In the genomic region with DNA sequence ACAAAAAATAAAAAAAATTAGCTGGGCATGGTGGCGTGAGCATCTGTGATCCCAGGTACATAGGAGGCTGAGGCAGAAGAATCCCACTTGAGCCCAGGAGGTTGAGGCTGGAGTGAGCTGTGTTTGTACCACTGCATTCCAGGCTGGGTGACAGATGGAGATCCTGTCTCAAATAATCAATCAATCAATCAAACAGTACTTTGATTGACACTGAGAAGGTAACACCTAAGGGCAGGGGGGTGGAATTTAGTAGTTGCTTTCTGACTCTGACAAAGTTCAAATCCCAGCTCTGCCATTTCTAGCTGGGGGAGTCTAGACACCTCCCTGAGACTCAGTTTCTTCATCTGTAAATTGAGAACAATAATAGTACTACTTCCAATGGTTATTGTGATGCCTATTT, we compare ENCODE assay signal across 20 cellular contexts. TPM values are rescaled to one million over a fixed set of nuclear protein-coding genes. Genes with fewer than 3 reads are reported as not detected.
A peak's percentile ranks its signal among the peaks of the same experiment; 100 is the strongest.
DNase-seq lines count a peak whose midpoint lies in the region; ATAC-seq, FAIRE-seq and TF ChIP-seq lines count a peak whose summit lies in the region.
"Had no signal": no experiment of that assay in that cellular context is flagged by ENCODE, and none has a peak within 500 bp of the region (broad histone marks: within the 10 kb centered on the region; RNA-seq: fewer than 3 reads in every experiment).

No MANE protein-coding gene starts in this region.

- BruUV-seq in GM12878 (replicated peaks; lab: Mats Ljungman, UMichigan): no TSS peak

- H2BK5ac ChIP-seq in trophoblast cell (ENCODE audit: low read depth, low read length, poor library complexity): no peak overlapping the region

- FAIRE-seq in GM12892 (lab: Jason Lieb, UNC): peak; percentile 40
- no peak for FAIRE-seq in GM12878 (lab: Jason Lieb, UNC)
- FAIRE-seq: H54, HTR-8/SVneo had no signal

- H3K4me3 ChIP-seq in GM12878 (no peak overlapping the region), trophoblast cell (ENCODE audit: low read depth, low read length) (no peak overlapping the region), SJCRH30 (no peak overlapping the region)
- H3K4me3 ChIP-seq: BLaER1, GM23338 had no signal

- CTCF ChIA-PET in HEK293T (lab: Yijun Ruan, JAX) (no interaction called here), GM12878 (lab: Yijun Ruan, JAX) (interaction anchor here (1.4 to 7.2 kb wide), 2 partner anchors 12 to 110 kb away, joined by 7 to 64 read pairs; a partner anchor contains a TSS)

- no peak overlapping the region for H2AK5ac ChIP-seq in trophoblast cell (ENCODE audit: low read length)

- TF ChIP-seq POLR2A in GM12892 (IDR thresholded peaks at IDR 0.05; ENCODE audit: low read depth, low read length) (no peak), GM12878 (IDR thresholded peaks at IDR 0.05; ENCODE audit: low read depth, low read length) (no peak)

- peaks cover 2% of the 10 kb centered on the region for H3K79me1 ChIP-seq in trophoblast cell (ENCODE audit: low read length)

- TF ChIP-seq EP300 in GM12878 (IDR thresholded peaks at IDR 0.05; ENCODE audit: borderline replicate concordance in 1 of 2, control insufficient read depth in 1 of 2, low read depth in 2 of 2, low read length in 2 of 2): no peak

- RAD21 ChIA-PET in GM12878 (lab: Charles Lee; ENCODE audit: unreplicated experiment): no interaction called here

- no peak for TF ChIP-seq RAD21 in GM12878 (IDR thresholded peaks at IDR 0.05; ENCODE audit: insufficient read depth, low read depth, low read length)

- POLR2A ChIA-PET in HEK293T (lab: Yijun Ruan, JAX) (interaction anchor here (1.4 kb wide), 1 partner anchor 68 kb away, joined by 4 read pairs; no protein-coding TSS in a partner anchor), GM12878 (lab: Charles Lee) (interaction anchor here (0.6 to 2.7 kb wide), 2 partner anchors 11 to 100 kb away, joined by 4 to 23 read pairs; a partner anchor contains a TSS)

- no peak for TF ChIP-seq CTCF in GM12878 (IDR thresholded peaks at IDR 0.05 in 2 of 3, conservative IDR thresholded peaks at IDR 0.05 in 1 of 3; ENCODE audit: control insufficient read depth in 2 of 3, extremely low read depth in 1 of 3, insufficient read depth in 1 of 3, low read depth in 3 of 3, low read length in 3 of 3)

- H3K27me3 ChIP-seq in GM12878 (replicated peaks in 1 of 2; ENCODE audit: control insufficient read depth in 2 of 2, insufficient read depth in 2 of 2, low read length in 1 of 2) (no peaks in the 10 kb centered on the region), trophoblast cell (ENCODE audit: insufficient read depth, low read length) (no peaks in the 10 kb centered on the region), SJCRH30 (no peaks in the 10 kb centered on the region)
- H3K27me3 ChIP-seq: BLaER1 had no signal

- H4K20me1 ChIP-seq in GM12878 (ENCODE audit: control insufficient read depth, insufficient read depth): no peaks in the 10 kb centered on the region

- WGBS in GM12878 (ENCODE audit: insufficient coverage, insufficient replicate concordance, low lambda C conversion rate, missing lambda C conversion rate): 100% methylated on average over 1 of the region's 1 CpG
- WGBS in trophoblast cell (ENCODE audit: extremely low coverage, insufficient coverage, insufficient read length): no CpG with 5 or more reads among the region's 1 CpG

- no peak for DNase-seq in GM12892 (ENCODE audit: insufficient read length)
- DNase-seq in HEK293T (ENCODE audit: extremely low spot score): no peak
- no peak for DNase-seq in GM12878 (ENCODE audit: low read depth, low spot score)
- DNase-seq in trophoblast cell: no peak
- DNase-seq in stimulated activated CD4-positive, alpha-beta T cell treated with anti-CD3 and anti-CD28 coated beads, Interleukin-15, amount 100 ng/mL, for 24 hours: no peak
- no peak for DNase-seq in SJCRH30
- no peak for DNase-seq in amygdala (lab: John Stamatoyannopoulos, UW)
- DNase-seq: 8988T; CD4-positive, alpha-beta memory T cell; DMS153; DMS79; GDM1; HCEC 1CT; IMR-90; KBM-7 had no signal

- H3K9ac ChIP-seq in GM12878 (ENCODE audit: control insufficient read depth, insufficient read depth, low read length) (no peak overlapping the region), trophoblast cell (ENCODE audit: low read length) (no peak overlapping the region)
- H3K9ac ChIP-seq: BLaER1 had no signal

- no peak overlapping the region for H4K91ac ChIP-seq in trophoblast cell (ENCODE audit: low read depth, low read length)

- no peak overlapping the region for H3K27ac ChIP-seq in GM12878 (ENCODE audit: control insufficient read depth, insufficient read depth)
- no peak overlapping the region for H3K27ac ChIP-seq in trophoblast cell (ENCODE audit: low read depth, low read length)
- H3K27ac ChIP-seq in SJCRH30: no peak overlapping the region
- H3K27ac ChIP-seq: BLaER1 had no signal

- H2AFZ ChIP-seq in GM12878 (ENCODE audit: control insufficient read depth, low read depth, low read length): no peak overlapping the region
- H2AFZ ChIP-seq in trophoblast cell (ENCODE audit: insufficient read depth, low read length, poor library complexity): no peak overlapping the region
- H2AFZ ChIP-seq: GM23338 had no signal

- intact Hi-C loops in GM12878 (cut with micrococcal nuclease; ENCODE audit: unreplicated experiment): no loop called here

- H4K12ac ChIP-seq in trophoblast cell (ENCODE audit: low read depth, low read length): no peak overlapping the region

- ATAC-seq in GM12878: no peak
- ATAC-seq: GM23338 had no signal

- no peak overlapping the region for H3K14ac ChIP-seq in trophoblast cell (ENCODE audit: low read length)

- H3K18ac ChIP-seq in trophoblast cell (ENCODE audit: low read length): no peak overlapping the region

- SMC1A ChIA-PET in GM12878 (lab: Charles Lee; ENCODE audit: uncharacterized antibody, unreplicated experiment): interaction anchor here (1.0 to 2.6 kb wide), 3 partner anchors 9 to 71 kb away, joined by 3 to 17 read pairs (median 6); no protein-coding TSS in a partner anchor

- in situ Hi-C loops in GM12878 (cut with MboI): no loop called here

- H3K9me3 ChIP-seq in GM12878 (replicated peaks; ENCODE audit: control insufficient read depth, insufficient read depth, low read length) (no peaks in the 10 kb centered on the region), trophoblast cell (ENCODE audit: insufficient read depth, low read depth, low read length) (no peaks in the 10 kb centered on the region), SJCRH30 (replicated peaks) (no peaks in the 10 kb centered on the region)
- H3K9me3 ChIP-seq: BLaER1 had no signal

- H4K8ac ChIP-seq in trophoblast cell (ENCODE audit: low read depth, low read length): no peak overlapping the region

- H3K79me2 ChIP-seq in GM12878 (ENCODE audit: control insufficient read depth, insufficient read depth, low read length): peaks cover 9% of the 10 kb centered on the region
- H3K79me2 ChIP-seq in trophoblast cell (ENCODE audit: control insufficient read depth, insufficient read depth, low read length, poor library complexity): peaks cover 2% of the 10 kb centered on the region

- H3K4me1 ChIP-seq in GM12878 (ENCODE audit: control insufficient read depth, insufficient read depth, low read length) (peaks cover 6% of the 10 kb centered on the region; the same call in 1 of the 2 replicates), trophoblast cell (ENCODE audit: control insufficient read depth in 1 of 2, insufficient read depth in 2 of 2, low read length in 2 of 2) (peaks cover 3% of the 10 kb centered on the region in 2 experiments), SJCRH30 (peaks cover 4% of the 10 kb centered on the region; the same call in 1 of the 2 replicates)
- H3K4me1 ChIP-seq: BLaER1 had no signal

- no peak overlapping the region for H2BK12ac ChIP-seq in trophoblast cell (ENCODE audit: low read length)

- H3K23ac ChIP-seq in trophoblast cell (ENCODE audit: low read length): no peak overlapping the region

- peak overlapping the region; percentile 27 for H3K4ac ChIP-seq in trophoblast cell (ENCODE audit: low read depth, low read length)

- H3K36me3 ChIP-seq in GM12878 (ENCODE audit: control insufficient read depth in 2 of 2, insufficient read depth in 2 of 2, low read length in 1 of 2) (peaks cover 0 to 3% of the 10 kb centered on the region in 2 experiments; a peak in 2 of 4 replicates), trophoblast cell (ENCODE audit: control insufficient read depth in 1 of 2, insufficient read depth in 2 of 2, low read length in 2 of 2) (no peaks in the 10 kb centered on the region), SJCRH30 (peaks cover 18% of the 10 kb centered on the region)

- H2BK120ac ChIP-seq in trophoblast cell (ENCODE audit: insufficient read depth, low read length, poor library complexity): no peak overlapping the region

- no peak overlapping the region for H3K4me2 ChIP-seq in GM12878 (ENCODE audit: control insufficient read depth, insufficient read depth)
- H3K4me2 ChIP-seq in trophoblast cell (ENCODE audit: low read length): no peak overlapping the region
- H3K4me2 ChIP-seq: BLaER1, GM23338 had no signal

RNA-seq across cellular contexts. Expression of a gene that starts 12.0 kb away (rescaled TPM):
- 26.7 TPM for polyA plus RNA-seq in GM12892 (2012; ENCODE audit: missing spikeins)
- 242 and 253 TPM in 2 replicates for total RNA-seq in GM12878 (2013; cell fraction: nucleolus; rRNA removed)
- total RNA-seq in GM12878 (2014; rRNA removed) (29.6 and 31.2 TPM in 2 replicates), GM12878 (2014; rRNA removed; fragmentation: Illumina TruSeq; extraction: Trizol) (33.5 and 36.9 TPM in 2 replicates), GM12878 (2021) (45.1 and 49.8 TPM in 2 replicates)
- 21.6 TPM for polyA plus RNA-seq in GM12878 (2011; ENCODE audit: low read depth)
- polyA plus RNA-seq in GM12878 (2011; rRNA removed) (65.9 and 72.0 TPM in 2 replicates), GM12878 (2014; fragmentation: Illumina TruSeq; extraction: Trizol) (34.5 and 38.1 TPM in 2 replicates), GM12878 (2014; fragmentation: Nextera tagmentation; extraction: Ambion mirVana) (10 to 100 TPM in 1 of 2 experiments, 1 to 10 TPM in 1; 9.3 to 15.3 TPM), GM12878 (2014; rRNA removed) (31.4 and 32.4 TPM in 2 replicates), GM12878 (2016; fragmentation: Nextera tagmentation; extraction: Ambion mirVana) (10 to 100 TPM; 37.0 to 40.9 TPM)
- 44.1 and 49.3 TPM in 2 replicates for polyA plus RNA-seq in GM12878 (2011; cell fraction: cytosol; rRNA removed)
- polyA plus RNA-seq in GM12878 (2011; cell fraction: nucleus; rRNA removed): 57.6 and 60.1 TPM in 2 replicates
- polyA plus RNA-seq in GM12878 (2012): 32.0 and 33.4 TPM in 2 replicates
- 151 and 236 TPM in 2 replicates for polyA minus RNA-seq in GM12878 (2011; rRNA and poly(A)+ RNA removed)
- 53.9 and 54.5 TPM in 2 replicates for polyA minus RNA-seq in GM12878 (2011; cell fraction: cytosol; rRNA and poly(A)+ RNA removed)
- 57.7 and 94.9 TPM in 2 replicates for polyA minus RNA-seq in GM12878 (2011; cell fraction: nucleus; rRNA and poly(A)+ RNA removed)
- 26.4 and 27.7 TPM in 2 replicates for polyA plus RNA-seq in trophoblast cell (2013)
- 29.9 and 34.8 TPM in 2 replicates for total RNA-seq in SJCRH30 (2014; rRNA removed; shearing (Covaris generic))

RNA-seq across cellular contexts. Expression of a gene that starts 23.4 kb away (rescaled TPM):
- polyA plus RNA-seq in GM12892 (2012; ENCODE audit: missing spikeins): 0.45 TPM
- 1.5 and 1.6 TPM in 2 replicates for total RNA-seq in GM12878 (2013; cell fraction: nucleolus; rRNA removed)
- total RNA-seq in GM12878 (2014; rRNA removed) (0.85 and 0.93 TPM in 2 replicates), GM12878 (2014; rRNA removed; fragmentation: Illumina TruSeq; extraction: Trizol) (1.1 and 1.6 TPM in 2 replicates), GM12878 (2021) (0.98 and 1.1 TPM in 2 replicates)
- polyA plus RNA-seq in GM12878 (2011; ENCODE audit: low read depth): not detected
- polyA plus RNA-seq in GM12878 (2011; rRNA removed) (0.39 and 0.55 TPM in 2 replicates), GM12878 (2014; fragmentation: Illumina TruSeq; extraction: Trizol) (0.35 and 1.6 TPM in 2 replicates), GM12878 (2014; fragmentation: Nextera tagmentation; extraction: Ambion mirVana) (under 1 TPM; 0.56 to 0.71 TPM), GM12878 (2014; rRNA removed) (0.96 and 1.2 TPM in 2 replicates), GM12878 (2016; fragmentation: Nextera tagmentation; extraction: Ambion mirVana) (1 to 10 TPM; 2.0 to 2.6 TPM)
- 0.03 and 0.05 TPM in 2 replicates for polyA plus RNA-seq in GM12878 (2011; cell fraction: cytosol; rRNA removed)
- polyA plus RNA-seq in GM12878 (2011; cell fraction: nucleus; rRNA removed): 0.18 and 0.50 TPM in 2 replicates
- 0.37 and 0.41 TPM in 2 replicates for polyA plus RNA-seq in GM12878 (2012)
- polyA minus RNA-seq in GM12878 (2011; rRNA and poly(A)+ RNA removed): 0.37 TPM in 1 of 2 replicates, not detected in the other
- polyA minus RNA-seq in GM12878 (2011; cell fraction: cytosol; rRNA and poly(A)+ RNA removed): not detected in 2 replicates
- 0.19 and 0.24 TPM in 2 replicates for polyA minus RNA-seq in GM12878 (2011; cell fraction: nucleus; rRNA and poly(A)+ RNA removed)
- polyA plus RNA-seq in trophoblast cell (2013): 0.18 and 0.19 TPM in 2 replicates
- total RNA-seq in SJCRH30 (2014; rRNA removed; shearing (Covaris generic)): 0.15 TPM in 1 of 2 replicates, not detected in the other
- total RNA-seq: GM23338, IMR-90 had no signal
- polyA plus RNA-seq: CD14-positive monocyte had no signal
